ENCODE assay signal across 19 cellular contexts in the genomic region with DNA sequence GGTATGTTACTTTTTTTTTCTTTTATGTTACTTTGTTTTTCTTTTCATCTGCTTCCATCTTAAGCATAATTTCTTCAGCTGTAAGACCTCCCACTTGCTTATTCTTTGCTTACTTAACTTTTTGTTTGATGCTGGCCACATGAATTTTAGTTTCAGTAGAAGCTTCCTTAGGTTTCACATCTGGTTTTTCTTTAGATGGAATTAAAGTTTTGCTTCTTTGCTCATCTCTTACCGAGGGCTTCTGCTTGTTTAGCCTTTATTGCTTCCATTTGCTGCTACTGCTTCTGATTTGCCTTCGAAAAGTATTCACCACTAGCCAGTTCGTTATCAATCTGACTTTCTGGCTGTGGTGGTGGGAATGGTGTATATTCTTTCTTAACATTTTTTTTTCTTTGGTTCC.
"Had no signal": no experiment of that assay in that cellular context is flagged by ENCODE, and none has a peak within 500 bp of the region (broad histone marks: within the 10 kb centered on the region; RNA-seq: fewer than 3 reads in every experiment).

No MANE protein-coding gene starts in this region.

- ATAC-seq: left cardiac atrium; mucosa of descending colon; naive thymus-derived CD8-positive, alpha-beta T cell; right cardiac atrium had no signal

- H3K27me3 Mint-ChIP-seq: naive thymus-derived CD8-positive, alpha-beta T cell had no signal

- H3K79me2 ChIP-seq: hepatocyte had no signal

- H3K9me3 Mint-ChIP-seq: naive thymus-derived CD8-positive, alpha-beta T cell; neural crest cell had no signal

- H2AFZ ChIP-seq: hepatocyte had no signal

- H3K36me3 ChIP-seq: ovary had no signal

- H3K4me1 Mint-ChIP-seq: neural crest cell had no signal

- H3K27ac ChIP-seq: coronary artery, epithelial cell of prostate, esophagus muscularis mucosa, hepatocyte, ovary had no signal

- H3K4me2 ChIP-seq: hepatocyte had no signal

- H3K4me3 Mint-ChIP-seq: naive thymus-derived CD8-positive, alpha-beta T cell; neural crest cell had no signal

- H3K27me3 ChIP-seq: esophagus muscularis mucosa, hepatocyte, ovary had no signal

- DNase-seq: effector memory CD4-positive, alpha-beta T cell; foreskin melanocyte; head of caudate nucleus; kidney; left cardiac atrium; mesendoderm; mucosa of descending colon; naive thymus-derived CD8-positive, alpha-beta T cell; ovary; right cardiac atrium; small intestine; stimulated activated CD4-positive, alpha-beta T cell treated with anti-CD3 and anti-CD28 coated beads, Interleukin-2, amount 100 ng/mL, for 48 hours; stimulated activated naive CD4-positive, alpha-beta T cell treated with Interleukin-2 at 50 U/mL for 16 hours; trophoblast cell had no signal

- H3K4me3 ChIP-seq: coronary artery, esophagus muscularis mucosa, hepatocyte, mucosa of descending colon, ovary had no signal

- H3K9me3 ChIP-seq: esophagus muscularis mucosa, mucosa of descending colon, ovary had no signal
